In genomic region chr7:32427769-32428291, GRCh38 we compare ENCODE assay signal across 8 cellular contexts.
DNase-seq lines count a peak whose midpoint lies in the region; ATAC-seq, FAIRE-seq and TF ChIP-seq lines count a peak whose summit lies in the region.

No MANE protein-coding gene starts in this region.

- no peak for FAIRE-seq in H54 (lab: Jason Lieb, UNC)

- H3K27me3 ChIP-seq in vagina: peaks cover 4% of the 10 kb centered on the region

- no peaks in the 10 kb centered on the region for H3K4me1 ChIP-seq in vagina

- H3K9me3 ChIP-seq in vagina: no peaks in the 10 kb centered on the region

- peak; percentile 79 for ATAC-seq in stimulated activated naive CD8-positive, alpha-beta T cell treated with anti-CD3 and anti-CD28 coated beads, Interleukin-15, amount 100 ng/mL, for 72 hours

- H3K27me3 Mint-ChIP-seq in nephron progenitor cell (ENCODE audit: low read depth, poor library complexity): peaks cover 86% of the 10 kb centered on the region
- H3K27me3 Mint-ChIP-seq in stimulated activated naive CD8-positive, alpha-beta T cell treated with anti-CD3 and anti-CD28 coated beads, Interleukin-15, amount 100 ng/mL, for 72 hours: peaks cover 67% of the 10 kb centered on the region

- peak; percentile 48 for TF ChIP-seq CTCF in fibroblast of mammary gland (conservative IDR thresholded peaks at IDR 0.05; ENCODE audit: control insufficient read depth, insufficient read depth, low read depth, low read length)
- TF ChIP-seq CTCF in nephron progenitor cell (IDR thresholded peaks at IDR 0.05): peak; percentile 47
- TF ChIP-seq CTCF in vagina (IDR thresholded peaks at IDR 0.05): no peak

- no peaks in the 10 kb centered on the region for H3K9me3 Mint-ChIP-seq in nephron progenitor cell
- peaks cover 9 to 18% of the 10 kb centered on the region in 2 donors for H3K9me3 Mint-ChIP-seq in stimulated activated naive CD8-positive, alpha-beta T cell treated with anti-CD3 and anti-CD28 coated beads, Interleukin-15, amount 100 ng/mL, for 72 hours

- no peaks in the 10 kb centered on the region for H3K36me3 Mint-ChIP-seq in nephron progenitor cell (ENCODE audit: low read depth)

- no peak overlapping the region for H3K27ac Mint-ChIP-seq in nephron progenitor cell
- H3K27ac Mint-ChIP-seq in stimulated activated naive CD8-positive, alpha-beta T cell treated with anti-CD3 and anti-CD28 coated beads, Interleukin-15, amount 100 ng/mL, for 72 hours: no peak overlapping the region

- no peaks in the 10 kb centered on the region for H3K36me3 ChIP-seq in vagina

- H3K27ac ChIP-seq in vagina: no peak overlapping the region

- TF ChIP-seq POLR2A in H54 (IDR thresholded peaks at IDR 0.05; ENCODE audit: low read depth, low read length) (no peak), vagina (IDR thresholded peaks at IDR 0.05) (no peak)

- H3K4me3 Mint-ChIP-seq in nephron progenitor cell: no peak overlapping the region
- H3K4me3 Mint-ChIP-seq in stimulated activated naive CD8-positive, alpha-beta T cell treated with anti-CD3 and anti-CD28 coated beads, Interleukin-15, amount 100 ng/mL, for 72 hours: peak overlapping the region in 1 of 2 donors; percentile 15

- DNase-seq in CMK (ENCODE audit: low read depth): peak; percentile 7
- peak; percentile 47 for DNase-seq in H54 (ENCODE audit: insufficient read length, low spot score)
- peak; percentile 4 for DNase-seq in NCI-H345 treated with DMSO at 0.1 percent for 48 hours (lab: John Stamatoyannopoulos, UW; ENCODE audit: unreplicated experiment)
- DNase-seq in activated T-cell treated with anti-CD3 and anti-CD28 coated beads for 48 hours (ENCODE audit: low read depth): peak; percentile 60
- DNase-seq in fibroblast of mammary gland (ENCODE audit: low read depth): peak; percentile 75
- peak; percentile 99 for DNase-seq in nephron progenitor cell
- DNase-seq in stimulated activated naive CD8-positive, alpha-beta T cell treated with anti-CD3 and anti-CD28 coated beads, Interleukin-15, amount 100 ng/mL, for 72 hours: peak; percentile 60 to 61
- DNase-seq in vagina (ENCODE audit: extremely low spot score in 2 of 2): no peak

- H3K4me1 Mint-ChIP-seq in nephron progenitor cell: no peaks in the 10 kb centered on the region
- H3K4me1 Mint-ChIP-seq in stimulated activated naive CD8-positive, alpha-beta T cell treated with anti-CD3 and anti-CD28 coated beads, Interleukin-15, amount 100 ng/mL, for 72 hours: no peaks in the 10 kb centered on the region

- no peak overlapping the region for H3K4me3 ChIP-seq in fibroblast of mammary gland (ENCODE audit: control insufficient read depth, low read depth, low read length)
- no peak overlapping the region for H3K4me3 ChIP-seq in vagina

- intact Hi-C loops in vagina (cut with DNase I): no loop called here

Comparison
In these comparisons a context has a peak if more than half of its experiments do, and no peak if none do; other contexts are left out.
1. DNase-seq: peak in CMK (single experiment), H54 (single experiment), NCI-H345 treated with DMSO at 0.1 percent for 48 hours (single experiment), activated T-cell treated with anti-CD3 and anti-CD28 coated beads for 48 hours (single experiment), fibroblast of mammary gland (single experiment), nephron progenitor cell (single experiment) and stimulated activated naive CD8-positive, alpha-beta T cell treated with anti-CD3 and anti-CD28 coated beads, Interleukin-15, amount 100 ng/mL, for 72 hours (2 of 2); none in vagina (0 of 2).
2. CTCF ChIP-seq: peak in fibroblast of mammary gland (single experiment) and nephron progenitor cell (single experiment); none in vagina (0 of 3).